ENCODE assay signal across 1 cellular context in the genomic region with DNA sequence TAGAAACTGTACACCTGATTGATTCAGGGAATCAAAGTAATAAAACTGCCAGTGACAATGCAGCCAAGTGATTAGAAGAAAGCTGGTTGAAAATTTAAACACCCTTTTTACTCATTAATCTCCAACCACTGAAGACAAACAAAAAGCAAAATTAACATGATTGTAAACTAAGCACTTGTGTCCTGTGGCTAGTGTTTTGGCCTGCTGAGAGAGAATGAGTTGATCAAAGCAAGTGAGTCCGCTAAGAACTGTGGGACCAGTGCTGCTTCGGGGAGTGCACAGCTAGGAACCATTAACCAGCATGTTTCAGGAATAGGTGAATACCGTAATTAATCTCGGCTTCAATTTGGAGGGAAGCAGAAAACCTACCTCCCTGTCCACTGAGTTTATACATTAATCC.
A peak's percentile ranks its signal among the peaks of the same experiment; 100 is the strongest.
TF ChIP-seq lines count a peak whose summit lies in the region.

No MANE protein-coding gene starts in this region.

TF ChIP-seq in GM23338, 12 proteins besides CTCF, POLR2A, EP300 and RAD21 (continued from another document):
- TF ChIP-seq, protein P1, sequence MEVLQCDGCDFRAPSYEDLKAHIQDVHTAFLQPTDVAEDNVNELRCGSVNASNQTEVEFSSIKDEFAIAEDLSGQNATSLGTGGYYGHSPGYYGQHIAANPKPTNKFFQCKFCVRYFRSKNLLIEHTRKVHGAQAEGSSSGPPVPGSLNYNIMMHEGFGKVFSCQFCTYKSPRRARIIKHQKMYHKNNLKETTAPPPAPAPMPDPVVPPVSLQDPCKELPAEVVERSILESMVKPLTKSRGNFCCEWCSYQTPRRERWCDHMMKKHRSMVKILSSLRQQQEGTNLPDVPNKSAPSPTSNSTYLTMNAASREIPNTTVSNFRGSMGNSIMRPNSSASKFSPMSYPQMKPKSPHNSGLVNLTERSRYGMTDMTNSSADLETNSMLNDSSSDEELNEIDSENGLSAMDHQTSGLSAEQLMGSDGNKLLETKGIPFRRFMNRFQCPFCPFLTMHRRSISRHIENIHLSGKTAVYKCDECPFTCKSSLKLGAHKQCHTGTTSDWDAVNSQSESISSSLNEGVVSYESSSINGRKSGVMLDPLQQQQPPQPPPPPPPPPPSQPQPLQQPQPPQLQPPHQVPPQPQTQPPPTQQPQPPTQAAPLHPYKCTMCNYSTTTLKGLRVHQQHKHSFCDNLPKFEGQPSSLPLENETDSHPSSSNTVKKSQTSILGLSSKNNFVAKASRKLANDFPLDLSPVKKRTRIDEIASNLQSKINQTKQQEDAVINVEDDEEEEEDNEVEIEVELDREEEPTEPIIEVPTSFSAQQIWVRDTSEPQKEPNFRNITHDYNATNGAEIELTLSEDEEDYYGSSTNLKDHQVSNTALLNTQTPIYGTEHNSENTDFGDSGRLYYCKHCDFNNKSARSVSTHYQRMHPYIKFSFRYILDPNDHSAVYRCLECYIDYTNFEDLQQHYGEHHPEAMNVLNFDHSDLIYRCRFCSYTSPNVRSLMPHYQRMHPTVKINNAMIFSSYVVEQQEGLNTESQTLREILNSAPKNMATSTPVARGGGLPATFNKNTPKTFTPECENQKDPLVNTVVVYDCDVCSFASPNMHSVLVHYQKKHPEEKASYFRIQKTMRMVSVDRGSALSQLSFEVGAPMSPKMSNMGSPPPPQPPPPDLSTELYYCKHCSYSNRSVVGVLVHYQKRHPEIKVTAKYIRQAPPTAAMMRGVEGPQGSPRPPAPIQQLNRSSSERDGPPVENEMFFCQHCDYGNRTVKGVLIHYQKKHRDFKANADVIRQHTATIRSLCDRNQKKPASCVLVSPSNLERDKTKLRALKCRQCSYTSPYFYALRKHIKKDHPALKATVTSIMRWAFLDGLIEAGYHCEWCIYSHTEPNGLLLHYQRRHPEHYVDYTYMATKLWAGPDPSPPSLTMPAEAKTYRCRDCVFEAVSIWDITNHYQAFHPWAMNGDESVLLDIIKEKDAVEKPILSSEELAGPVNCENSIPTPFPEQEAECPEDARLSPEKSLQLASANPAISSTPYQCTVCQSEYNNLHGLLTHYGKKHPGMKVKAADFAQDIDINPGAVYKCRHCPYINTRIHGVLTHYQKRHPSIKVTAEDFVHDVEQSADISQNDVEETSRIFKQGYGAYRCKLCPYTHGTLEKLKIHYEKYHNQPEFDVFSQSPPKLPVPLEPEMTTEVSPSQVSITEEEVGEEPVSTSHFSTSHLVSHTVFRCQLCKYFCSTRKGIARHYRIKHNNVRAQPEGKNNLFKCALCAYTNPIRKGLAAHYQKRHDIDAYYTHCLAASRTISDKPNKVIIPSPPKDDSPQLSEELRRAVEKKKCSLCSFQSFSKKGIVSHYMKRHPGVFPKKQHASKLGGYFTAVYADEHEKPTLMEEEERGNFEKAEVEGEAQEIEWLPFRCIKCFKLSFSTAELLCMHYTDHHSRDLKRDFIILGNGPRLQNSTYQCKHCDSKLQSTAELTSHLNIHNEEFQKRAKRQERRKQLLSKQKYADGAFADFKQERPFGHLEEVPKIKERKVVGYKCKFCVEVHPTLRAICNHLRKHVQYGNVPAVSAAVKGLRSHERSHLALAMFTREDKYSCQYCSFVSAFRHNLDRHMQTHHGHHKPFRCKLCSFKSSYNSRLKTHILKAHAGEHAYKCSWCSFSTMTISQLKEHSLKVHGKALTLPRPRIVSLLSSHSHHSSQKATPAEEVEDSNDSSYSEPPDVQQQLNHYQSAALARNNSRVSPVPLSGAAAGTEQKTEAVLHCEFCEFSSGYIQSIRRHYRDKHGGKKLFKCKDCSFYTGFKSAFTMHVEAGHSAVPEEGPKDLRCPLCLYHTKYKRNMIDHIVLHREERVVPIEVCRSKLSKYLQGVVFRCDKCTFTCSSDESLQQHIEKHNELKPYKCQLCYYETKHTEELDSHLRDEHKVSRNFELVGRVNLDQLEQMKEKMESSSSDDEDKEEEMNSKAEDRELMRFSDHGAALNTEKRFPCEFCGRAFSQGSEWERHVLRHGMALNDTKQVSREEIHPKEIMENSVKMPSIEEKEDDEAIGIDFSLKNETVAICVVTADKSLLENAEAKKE (CRISPR knock-in tag; IDR thresholded peaks at IDR 0.05), result 0 out of 2 replicates have a peak, but pooled peaks have one; percentile 10
